In the genomic region with DNA sequence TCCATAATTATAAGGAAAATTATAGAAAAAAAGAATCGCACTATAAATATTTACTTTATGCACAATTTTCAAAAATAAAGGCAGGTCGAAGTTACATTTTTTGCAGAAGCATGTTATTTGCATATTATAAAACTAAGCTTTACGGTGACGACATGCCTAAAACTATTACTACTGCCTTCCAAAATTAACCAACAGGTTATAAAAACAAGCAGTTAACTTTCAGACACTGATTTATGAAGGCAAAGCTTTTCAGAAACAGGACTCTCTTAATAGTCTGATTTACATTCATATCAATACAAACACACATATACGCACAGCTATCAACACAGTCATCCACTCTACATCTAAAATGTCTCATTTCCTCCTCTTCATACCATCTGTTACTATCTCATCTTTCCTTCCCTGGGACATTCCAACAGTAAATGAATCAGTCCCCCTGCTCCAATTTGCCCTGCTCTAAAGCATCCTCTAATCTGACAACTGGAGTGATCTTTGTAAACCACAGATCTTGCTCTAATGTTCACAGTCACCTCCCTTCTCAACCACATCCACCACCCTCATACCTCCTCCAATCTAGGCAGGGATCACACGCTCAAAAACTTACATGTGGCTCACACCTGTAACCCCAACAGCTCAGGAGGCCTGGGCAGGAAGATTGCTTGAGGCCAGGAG, we compare ENCODE assay signal across 8 cellular contexts. TPM values are rescaled to one million over a fixed set of nuclear protein-coding genes. Genes with fewer than 3 reads are reported as not detected.
DNase-seq lines count a peak whose midpoint lies in the region; ATAC-seq, FAIRE-seq and TF ChIP-seq lines count a peak whose summit lies in the region.

No MANE protein-coding gene starts in this region.

- H2AFZ ChIP-seq in fibroblast of lung (ENCODE audit: low read length): no peak overlapping the region

- H4K20me1 ChIP-seq in fibroblast of lung (ENCODE audit: control insufficient read depth, extremely low read depth, insufficient read depth, low read length): no peaks in the 10 kb centered on the region

- H3K27me3 ChIP-seq in fibroblast of lung (ENCODE audit: control insufficient read depth, insufficient read depth, low read length) (no peaks in the 10 kb centered on the region), spleen (replicated peaks in 1 of 7) (no peaks in the 10 kb centered on the region), small intestine (ENCODE audit: control insufficient read depth in 2 of 2, insufficient read depth in 2 of 2, low read length in 2 of 2) (no peaks in the 10 kb centered on the region), WERI-Rb-1 (ENCODE audit: insufficient read depth, low read depth, severe bottlenecking) (no peaks in the 10 kb centered on the region)

- H3K9ac ChIP-seq in fibroblast of lung (ENCODE audit: insufficient read depth, low read length): no peak overlapping the region

- H3K4me3 ChIP-seq in fibroblast of lung (replicated peaks in 1 of 4; ENCODE audit: control extremely low read depth in 1 of 4, insufficient read depth in 1 of 4, low read depth in 3 of 4, low read length in 4 of 4): no peak overlapping the region
- H3K4me3 ChIP-seq in spleen: no peak overlapping the region
- H3K4me3 ChIP-seq in small intestine (ENCODE audit: low read depth in 1 of 2, low read length in 2 of 2): no peak overlapping the region
- no peak overlapping the region for H3K4me3 ChIP-seq in WERI-Rb-1 (ENCODE audit: low read depth, low read length)

- H3K4me2 ChIP-seq in fibroblast of lung (ENCODE audit: extremely low read depth, insufficient read depth, low read length): no peak overlapping the region

- intact Hi-C loops in spleen (cut with DNase I; ENCODE audit: low total_unique reads): no loop called here

- no peak for TF ChIP-seq CTCF in fibroblast of lung (conservative IDR thresholded peaks at IDR 0.05 in 1 of 2, IDR thresholded peaks at IDR 0.05 in 1 of 2; ENCODE audit: low read depth in 1 of 2, low read length in 2 of 2)
- no peak for TF ChIP-seq CTCF in spleen (IDR thresholded peaks at IDR 0.05 in 8 of 11, conservative IDR thresholded peaks at IDR 0.05 in 3 of 11)
- no peak for TF ChIP-seq CTCF in WERI-Rb-1 (IDR thresholded peaks at IDR 0.05; ENCODE audit: low read depth, low read length)

- no peaks in the 10 kb centered on the region for H3K36me3 ChIP-seq in fibroblast of lung (ENCODE audit: control insufficient read depth, insufficient read depth, low read length)
- H3K36me3 ChIP-seq in spleen: peaks cover 0 to 30% (median 0%) of the 10 kb centered on the region in 6 donors
- H3K36me3 ChIP-seq in small intestine (ENCODE audit: control insufficient read depth in 2 of 2, insufficient read depth in 2 of 2, low read length in 2 of 2): peaks cover 0 to 2% of the 10 kb centered on the region in 2 donors
- no peaks in the 10 kb centered on the region for H3K36me3 ChIP-seq in WERI-Rb-1

- ATAC-seq in GM21447 (IDR thresholded peaks at IDR 0.05; ENCODE audit: unreplicated experiment): peak; percentile 42

- H3K9me3 ChIP-seq in fibroblast of lung (ENCODE audit: control insufficient read depth, insufficient read depth, low read depth, low read length) (no peaks in the 10 kb centered on the region), spleen (peaks cover 0 to 20% (median 16%) of the 10 kb centered on the region in 8 donors), small intestine (ENCODE audit: control insufficient read depth, low read depth) (no peaks in the 10 kb centered on the region), WERI-Rb-1 (ENCODE audit: severe bottlenecking) (no peaks in the 10 kb centered on the region)

- no peak for FAIRE-seq in small intestine (lab: Jason Lieb, UNC)

- DNase-seq in Ammon's horn (ENCODE audit: low spot score): peak; percentile 22
- peak; percentile 82 to 92 for DNase-seq in SW 1271 (lab: John Stamatoyannopoulos, UW)
- DNase-seq in fibroblast of lung (ENCODE audit: low read depth in 2 of 2): peak; percentile 60 to 98
- no peak for DNase-seq in spleen
- no peak for DNase-seq in ecto neural progenitor cell (ENCODE audit: low spot score)
- no peak for DNase-seq in small intestine
- DNase-seq in WERI-Rb-1: no peak

- no peak for TF ChIP-seq POLR2A in spleen (IDR thresholded peaks at IDR 0.05)

- peaks cover 2% of the 10 kb centered on the region for H3K4me1 ChIP-seq in fibroblast of lung (ENCODE audit: control insufficient read depth, extremely low read depth, insufficient read depth, low read length)
- peaks cover 0 to 80% (median 44%) of the 10 kb centered on the region in 6 donors for H3K4me1 ChIP-seq in spleen
- H3K4me1 ChIP-seq in small intestine (ENCODE audit: control insufficient read depth in 2 of 2, insufficient read depth in 1 of 2, low read depth in 1 of 2, low read length in 1 of 2): peaks cover 0 to 5% of the 10 kb centered on the region in 2 donors

- peaks cover 61% of the 10 kb centered on the region for H3K79me2 ChIP-seq in fibroblast of lung (ENCODE audit: control insufficient read depth, insufficient read depth, low read length)

- WGBS in spleen, 5 donors: 74 to 83% (median 77%) methylated on average over 6 of the region's 6 CpGs
- WGBS in small intestine, 3 donors: 78 to 87% (median 84%) methylated on average over 6 of the region's 6 CpGs

- H3K27ac ChIP-seq in fibroblast of lung (ENCODE audit: insufficient read depth, low read length) (peak overlapping the region; percentile 26), spleen (no peak overlapping the region), small intestine (ENCODE audit: low read depth in 1 of 2, low read length in 1 of 2) (no peak overlapping the region), WERI-Rb-1 (no peak overlapping the region)

RNA-seq across cellular contexts. Expression of gene FBXW11, which starts 21.6 kb away (rescaled TPM):
- total RNA-seq in fibroblast of lung: 96.3 and 113 TPM in 2 replicates
- polyA plus RNA-seq in fibroblast of lung: 42.7 and 52.6 TPM in 2 replicates
- 32.8 and 33.3 TPM in 2 replicates for polyA plus RNA-seq in fibroblast of lung (2012)
- polyA minus RNA-seq in fibroblast of lung (ENCODE audit: low replicate concordance): 109 and 130 TPM in 2 replicates
- 10 to 100 TPM; 40.6 to 72.1 (median 64.5) TPM for total RNA-seq in spleen
- 10 to 100 TPM in 1 of 3 donors, 1 to 10 TPM in 2; 7.5 to 14.5 (median 8.3) TPM for polyA plus RNA-seq in spleen
- 10 to 100 TPM; 12.2 to 18.6 (median 13.0) TPM for polyA plus RNA-seq in small intestine

Comparison
In these comparisons a context has a peak if more than half of its experiments do, and no peak if none do; other contexts are left out.
1. DNase-seq: peak in Ammon's horn (single experiment), SW 1271 (2 of 2) and fibroblast of lung (2 of 2); none in spleen (single experiment), ecto neural progenitor cell (single experiment), small intestine (single experiment) and WERI-Rb-1 (single experiment).